8 cellular contexts compared by ENCODE assay signal in the genomic region with DNA sequence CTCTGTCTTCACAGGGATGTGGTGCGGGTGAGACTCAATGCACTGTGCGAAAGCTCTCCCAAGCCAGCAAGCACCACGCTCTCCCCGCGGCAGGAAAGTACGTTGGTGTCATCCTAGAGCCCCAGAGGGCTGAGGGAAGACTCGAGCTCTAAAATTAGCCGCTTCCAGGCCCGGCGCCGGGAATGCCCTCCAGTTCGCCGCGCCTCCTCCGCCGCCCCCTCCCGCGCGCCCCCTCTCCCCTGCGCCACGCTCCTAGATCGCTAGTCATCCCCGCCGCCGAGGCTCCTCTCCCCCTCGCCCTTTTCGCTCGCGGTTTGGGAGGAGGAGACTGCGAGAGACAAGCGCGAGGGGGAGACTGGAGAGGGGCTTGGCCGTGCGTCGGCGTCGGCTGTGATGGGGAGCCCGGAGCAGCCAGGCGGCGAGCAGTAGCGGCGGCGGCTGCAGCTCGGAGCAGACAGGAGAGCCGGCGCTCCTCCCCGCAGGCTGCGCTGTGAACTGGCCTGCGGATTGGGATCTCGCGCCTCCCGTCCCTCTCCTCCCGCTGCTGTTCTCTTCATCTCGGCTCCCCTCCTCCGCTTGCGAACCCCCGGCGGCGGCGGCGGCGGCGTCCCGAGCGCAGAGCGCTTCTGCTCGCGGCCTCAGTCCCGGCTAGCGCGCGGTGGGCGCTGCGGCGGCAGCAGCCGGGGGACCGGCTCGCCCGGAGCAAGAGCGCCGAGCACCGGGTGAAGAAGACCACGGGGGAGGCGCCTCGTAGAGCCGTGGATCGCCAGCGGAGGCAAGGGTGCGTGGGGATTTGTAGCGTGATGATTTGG. TPM values are rescaled to one million over a fixed set of nuclear protein-coding genes. Genes with fewer than 3 reads are reported as not detected.
A peak's percentile ranks its signal among the peaks of the same experiment; 100 is the strongest.
DNase-seq lines count a peak whose midpoint lies in the region; ATAC-seq lines count a peak whose summit lies in the region.

A gene (plus strand): TSS at position 425 of the 812 bp plus-strand sequence. CDS start 127,295 bp downstream, outside the sequence.

- ATAC-seq in HG02678 (IDR thresholded peaks at IDR 0.05; ENCODE audit: unreplicated experiment): no peak

- H3K36me3 ChIP-seq in adipocyte (ENCODE audit: control insufficient read depth, insufficient read depth, low read length, severe bottlenecking): no peaks in the 10 kb centered on the region
- no peaks in the 10 kb centered on the region for H3K36me3 ChIP-seq in iPS DF 6.9 (ENCODE audit: control insufficient read depth, insufficient read depth, low read length)
- H3K36me3 ChIP-seq in skeletal muscle satellite cell (ENCODE audit: insufficient read depth, low read length): no peaks in the 10 kb centered on the region

- H3K9me3 ChIP-seq in adipocyte (ENCODE audit: control insufficient read depth, low read length): peaks cover 11% of the 10 kb centered on the region
- no peaks in the 10 kb centered on the region for H3K9me3 ChIP-seq in iPS DF 6.9 (ENCODE audit: control insufficient read depth, insufficient read depth, low read length)
- H3K9me3 ChIP-seq in skeletal muscle satellite cell (replicated peaks; ENCODE audit: low read length): no peaks in the 10 kb centered on the region

- peak within 1 kb of the TSS; percentile 98 for H3K4me2 ChIP-seq in skeletal muscle satellite cell (ENCODE audit: low read length)

- no peak within 1 kb of the TSS for H3K27ac ChIP-seq in iPS DF 6.9 (ENCODE audit: low read length)

- H3K27me3 ChIP-seq in adipocyte (replicated peaks; ENCODE audit: control insufficient read depth, insufficient read depth, low read length): peaks cover 54% of the 10 kb centered on the region
- H3K27me3 ChIP-seq in iPS DF 6.9 (ENCODE audit: control insufficient read depth, insufficient read depth, low read length): no peaks in the 10 kb centered on the region; the same call in 1 of the 2 replicates
- peaks cover 48% of the 10 kb centered on the region for H3K27me3 ChIP-seq in skeletal muscle satellite cell (ENCODE audit: control insufficient read depth, insufficient read depth, low read length)

- H3K4me3 ChIP-seq in adipocyte (ENCODE audit: low read length) (peak within 1 kb of the TSS; percentile 74), iPS DF 6.9 (ENCODE audit: low read length) (peak within 1 kb of the TSS; percentile 72), skeletal muscle satellite cell (ENCODE audit: low read length) (peak within 1 kb of the TSS; percentile 77)

- no peak within 1 kb of the TSS for H3K9ac ChIP-seq in adipocyte (ENCODE audit: low read length)
- H3K9ac ChIP-seq in skeletal muscle satellite cell (ENCODE audit: low read depth, low read length): peak within 1 kb of the TSS; percentile 25

- DNase-seq in NCI-H2107 treated with DMSO at 0.1 percent for 48 hours (lab: John Stamatoyannopoulos, UW; ENCODE audit: unreplicated experiment): peak; percentile 37
- no peak for DNase-seq in NCI-H2107 (lab: John Stamatoyannopoulos, UW)
- peak; percentile 55 for DNase-seq in adipocyte (ENCODE audit: low read depth)
- no peak for DNase-seq in iPS DF 6.9 (ENCODE audit: low read depth, low spot score)
- no peak for DNase-seq in NK-92 (lab: John Stamatoyannopoulos, UW; ENCODE audit: unreplicated experiment)
- DNase-seq in activated effector memory CD4-positive, alpha-beta T cell treated with anti-CD3 and anti-CD28 coated beads, Interleukin-2, amount 50 U/mL, for 16 hours: no peak

- H3K4me1 ChIP-seq in adipocyte (ENCODE audit: control insufficient read depth, insufficient read depth, low read length) (peaks cover 9% of the 10 kb centered on the region), iPS DF 6.9 (ENCODE audit: control insufficient read depth, insufficient read depth, low read length) (peaks cover 6% of the 10 kb centered on the region), skeletal muscle satellite cell (ENCODE audit: control insufficient read depth, insufficient read depth, low read length) (peaks cover 27% of the 10 kb centered on the region)

- no CpG with 5 or more reads among the region's 90 CpGs for WGBS in iPS DF 6.9 (ENCODE audit: insufficient coverage, insufficient read length)

RNA-seq across cellular contexts. Expression of the gene that starts here (rescaled TPM):
- 1.5 and 3.1 TPM in 2 replicates for total RNA-seq in skeletal muscle satellite cell (2012; rRNA removed)

Comparison
In these comparisons a context has a peak if more than half of its experiments do, and no peak if none do; other contexts are left out.
1. DNase-seq: peak in NCI-H2107 treated with DMSO at 0.1 percent for 48 hours (single experiment) and adipocyte (single experiment); none in NCI-H2107 (single experiment), iPS DF 6.9 (single experiment), NK-92 (single experiment) and activated effector memory CD4-positive, alpha-beta T cell treated with anti-CD3 and anti-CD28 coated beads, Interleukin-2, amount 50 U/mL, for 16 hours (single experiment).
2. Peak in every context shown above with its lines, with median percentiles within 50 percentile points of each other: H3K4me3 ChIP-seq.